ENCODE assay signal across 1 cellular context in the genomic region with DNA sequence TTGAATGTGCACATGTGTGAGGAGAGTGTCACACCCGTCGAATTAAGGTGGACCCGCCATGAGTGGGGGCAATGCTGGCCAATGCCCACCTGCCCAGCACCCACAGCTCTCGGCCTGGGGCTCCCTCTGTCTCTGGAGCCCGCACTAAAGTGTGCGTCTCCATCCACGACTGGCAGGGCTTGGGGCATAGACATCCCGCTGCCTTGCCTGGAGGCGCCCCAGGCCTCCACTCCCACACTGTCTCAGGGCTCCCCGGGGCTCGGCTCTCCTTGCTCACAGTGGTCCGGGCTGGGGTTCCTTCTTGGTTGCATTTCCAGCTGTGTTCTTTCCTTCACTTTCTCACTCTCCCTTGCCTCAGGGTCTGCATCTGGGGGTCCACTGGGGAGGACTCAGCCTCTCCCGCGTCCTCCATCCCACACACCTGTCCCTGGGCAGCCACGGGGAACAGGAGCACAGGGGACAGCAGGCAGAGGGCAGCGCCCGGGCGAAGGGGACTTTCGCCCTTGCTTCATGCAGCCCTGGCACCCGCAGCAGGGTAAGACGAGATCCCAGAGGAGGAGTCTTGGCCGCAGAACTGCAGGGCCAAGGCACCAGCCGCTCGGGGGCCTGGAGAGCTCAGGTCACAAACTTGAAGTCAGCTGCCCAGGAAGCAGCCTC.
A peak's percentile ranks its signal among the peaks of the same experiment; 100 is the strongest.
TF ChIP-seq lines count a peak whose summit lies in the region.

No MANE protein-coding gene starts in this region.

TF ChIP-seq in K562, 482 proteins besides CTCF, POLR2A, EP300 and RAD21 (continues in another document):
- TF ChIP-seq, protein P1, sequence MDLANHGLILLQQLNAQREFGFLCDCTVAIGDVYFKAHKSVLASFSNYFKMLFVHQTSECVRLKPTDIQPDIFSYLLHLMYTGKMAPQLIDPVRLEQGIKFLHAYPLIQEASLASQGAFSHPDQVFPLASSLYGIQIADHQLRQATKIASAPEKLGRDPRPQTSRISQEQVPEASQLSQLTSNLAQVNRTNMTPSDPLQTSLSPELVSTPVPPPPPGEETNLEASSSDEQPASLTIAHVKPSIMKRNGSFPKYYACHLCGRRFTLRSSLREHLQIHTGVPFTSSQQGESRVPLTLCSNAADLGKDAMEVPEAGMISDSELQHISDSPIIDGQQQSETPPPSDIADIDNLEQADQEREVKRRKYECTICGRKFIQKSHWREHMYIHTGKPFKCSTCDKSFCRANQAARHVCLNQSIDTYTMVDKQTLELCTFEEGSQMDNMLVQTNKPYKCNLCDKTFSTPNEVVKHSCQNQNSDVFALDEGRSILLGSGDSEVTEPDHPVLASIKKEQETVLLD (IDR thresholded peaks at IDR 0.05): peak; percentile 61; the same call in 1 of the 2 replicates
- no peak for TF ChIP-seq FOXK2 (conservative IDR thresholded peaks at IDR 0.05 in 1 of 2, IDR thresholded peaks at IDR 0.05 in 1 of 2; ENCODE audit: low read depth in 2 of 2)
- 0 out of 2 replicates have a peak, but pooled peaks have one; percentile 6 for TF ChIP-seq BCOR (IDR thresholded peaks at IDR 0.05)
- TF ChIP-seq, protein P2, sequence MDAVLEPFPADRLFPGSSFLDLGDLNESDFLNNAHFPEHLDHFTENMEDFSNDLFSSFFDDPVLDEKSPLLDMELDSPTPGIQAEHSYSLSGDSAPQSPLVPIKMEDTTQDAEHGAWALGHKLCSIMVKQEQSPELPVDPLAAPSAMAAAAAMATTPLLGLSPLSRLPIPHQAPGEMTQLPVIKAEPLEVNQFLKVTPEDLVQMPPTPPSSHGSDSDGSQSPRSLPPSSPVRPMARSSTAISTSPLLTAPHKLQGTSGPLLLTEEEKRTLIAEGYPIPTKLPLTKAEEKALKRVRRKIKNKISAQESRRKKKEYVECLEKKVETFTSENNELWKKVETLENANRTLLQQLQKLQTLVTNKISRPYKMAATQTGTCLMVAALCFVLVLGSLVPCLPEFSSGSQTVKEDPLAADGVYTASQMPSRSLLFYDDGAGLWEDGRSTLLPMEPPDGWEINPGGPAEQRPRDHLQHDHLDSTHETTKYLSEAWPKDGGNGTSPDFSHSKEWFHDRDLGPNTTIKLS (IDR thresholded peaks at IDR 0.05; ENCODE audit: borderline replicate concordance, low read depth): 0 out of 2 replicates have a peak, but pooled peaks have one; percentile 11
- no peak for TF ChIP-seq ZNF12 (CRISPR knock-in tag; IDR thresholded peaks at IDR 0.05)
- TF ChIP-seq ZC3H4 (CRISPR knock-in tag; IDR thresholded peaks at IDR 0.05; ENCODE audit: borderline replicate concordance): peak; percentile 27
- TF ChIP-seq, protein P3, sequence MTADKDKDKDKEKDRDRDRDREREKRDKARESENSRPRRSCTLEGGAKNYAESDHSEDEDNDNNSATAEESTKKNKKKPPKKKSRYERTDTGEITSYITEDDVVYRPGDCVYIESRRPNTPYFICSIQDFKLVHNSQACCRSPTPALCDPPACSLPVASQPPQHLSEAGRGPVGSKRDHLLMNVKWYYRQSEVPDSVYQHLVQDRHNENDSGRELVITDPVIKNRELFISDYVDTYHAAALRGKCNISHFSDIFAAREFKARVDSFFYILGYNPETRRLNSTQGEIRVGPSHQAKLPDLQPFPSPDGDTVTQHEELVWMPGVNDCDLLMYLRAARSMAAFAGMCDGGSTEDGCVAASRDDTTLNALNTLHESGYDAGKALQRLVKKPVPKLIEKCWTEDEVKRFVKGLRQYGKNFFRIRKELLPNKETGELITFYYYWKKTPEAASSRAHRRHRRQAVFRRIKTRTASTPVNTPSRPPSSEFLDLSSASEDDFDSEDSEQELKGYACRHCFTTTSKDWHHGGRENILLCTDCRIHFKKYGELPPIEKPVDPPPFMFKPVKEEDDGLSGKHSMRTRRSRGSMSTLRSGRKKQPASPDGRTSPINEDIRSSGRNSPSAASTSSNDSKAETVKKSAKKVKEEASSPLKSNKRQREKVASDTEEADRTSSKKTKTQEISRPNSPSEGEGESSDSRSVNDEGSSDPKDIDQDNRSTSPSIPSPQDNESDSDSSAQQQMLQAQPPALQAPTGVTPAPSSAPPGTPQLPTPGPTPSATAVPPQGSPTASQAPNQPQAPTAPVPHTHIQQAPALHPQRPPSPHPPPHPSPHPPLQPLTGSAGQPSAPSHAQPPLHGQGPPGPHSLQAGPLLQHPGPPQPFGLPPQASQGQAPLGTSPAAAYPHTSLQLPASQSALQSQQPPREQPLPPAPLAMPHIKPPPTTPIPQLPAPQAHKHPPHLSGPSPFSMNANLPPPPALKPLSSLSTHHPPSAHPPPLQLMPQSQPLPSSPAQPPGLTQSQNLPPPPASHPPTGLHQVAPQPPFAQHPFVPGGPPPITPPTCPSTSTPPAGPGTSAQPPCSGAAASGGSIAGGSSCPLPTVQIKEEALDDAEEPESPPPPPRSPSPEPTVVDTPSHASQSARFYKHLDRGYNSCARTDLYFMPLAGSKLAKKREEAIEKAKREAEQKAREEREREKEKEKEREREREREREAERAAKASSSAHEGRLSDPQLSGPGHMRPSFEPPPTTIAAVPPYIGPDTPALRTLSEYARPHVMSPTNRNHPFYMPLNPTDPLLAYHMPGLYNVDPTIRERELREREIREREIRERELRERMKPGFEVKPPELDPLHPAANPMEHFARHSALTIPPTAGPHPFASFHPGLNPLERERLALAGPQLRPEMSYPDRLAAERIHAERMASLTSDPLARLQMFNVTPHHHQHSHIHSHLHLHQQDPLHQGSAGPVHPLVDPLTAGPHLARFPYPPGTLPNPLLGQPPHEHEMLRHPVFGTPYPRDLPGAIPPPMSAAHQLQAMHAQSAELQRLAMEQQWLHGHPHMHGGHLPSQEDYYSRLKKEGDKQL (CRISPR knock-in tag; IDR thresholded peaks at IDR 0.05; ENCODE audit: borderline replicate concordance): 0 out of 2 replicates have a peak, but pooled peaks have one; percentile 69
- no peak for TF ChIP-seq DIDO1 (tag; IDR thresholded peaks at IDR 0.05; ENCODE audit: low read depth)
- TF ChIP-seq MED1 (CRISPR knock-in tag; IDR thresholded peaks at IDR 0.05; ENCODE audit: borderline replicate concordance): no peak
- TF ChIP-seq ZNF184 (CRISPR knock-in tag; IDR thresholded peaks at IDR 0.05): no peak
- TF ChIP-seq CEBPG (CRISPR knock-in tag; IDR thresholded peaks at IDR 0.05): peak; percentile 36; the same call in 1 of the 2 replicates
- TF ChIP-seq CEBPG (tag; conservative IDR thresholded peaks at IDR 0.05 in 1 of 2, IDR thresholded peaks at IDR 0.05 in 1 of 2): no peak
- no peak for TF ChIP-seq GTF2E2 (tag; IDR thresholded peaks at IDR 0.05)
- no peak for TF ChIP-seq DPF2 (IDR thresholded peaks at IDR 0.05)
- TF ChIP-seq GTF2F1 (IDR thresholded peaks at IDR 0.05; ENCODE audit: low read depth, low read length): no peak
- TF ChIP-seq NR3C1 (CRISPR knock-in tag; IDR thresholded peaks at IDR 0.05): no peak
- TF ChIP-seq POLR2G (IDR thresholded peaks at IDR 0.05; ENCODE audit: low read depth, low read length): peak; percentile 87
- peak; percentile 95 for TF ChIP-seq RBFOX2 (IDR thresholded peaks at IDR 0.05; ENCODE audit: low read depth, low read length)
- TF ChIP-seq HNRNPL (IDR thresholded peaks at IDR 0.05; ENCODE audit: low read depth, low read length): no peak
- TF ChIP-seq ZNF24 (IDR thresholded peaks at IDR 0.05): no peak
- TF ChIP-seq, protein P4, sequence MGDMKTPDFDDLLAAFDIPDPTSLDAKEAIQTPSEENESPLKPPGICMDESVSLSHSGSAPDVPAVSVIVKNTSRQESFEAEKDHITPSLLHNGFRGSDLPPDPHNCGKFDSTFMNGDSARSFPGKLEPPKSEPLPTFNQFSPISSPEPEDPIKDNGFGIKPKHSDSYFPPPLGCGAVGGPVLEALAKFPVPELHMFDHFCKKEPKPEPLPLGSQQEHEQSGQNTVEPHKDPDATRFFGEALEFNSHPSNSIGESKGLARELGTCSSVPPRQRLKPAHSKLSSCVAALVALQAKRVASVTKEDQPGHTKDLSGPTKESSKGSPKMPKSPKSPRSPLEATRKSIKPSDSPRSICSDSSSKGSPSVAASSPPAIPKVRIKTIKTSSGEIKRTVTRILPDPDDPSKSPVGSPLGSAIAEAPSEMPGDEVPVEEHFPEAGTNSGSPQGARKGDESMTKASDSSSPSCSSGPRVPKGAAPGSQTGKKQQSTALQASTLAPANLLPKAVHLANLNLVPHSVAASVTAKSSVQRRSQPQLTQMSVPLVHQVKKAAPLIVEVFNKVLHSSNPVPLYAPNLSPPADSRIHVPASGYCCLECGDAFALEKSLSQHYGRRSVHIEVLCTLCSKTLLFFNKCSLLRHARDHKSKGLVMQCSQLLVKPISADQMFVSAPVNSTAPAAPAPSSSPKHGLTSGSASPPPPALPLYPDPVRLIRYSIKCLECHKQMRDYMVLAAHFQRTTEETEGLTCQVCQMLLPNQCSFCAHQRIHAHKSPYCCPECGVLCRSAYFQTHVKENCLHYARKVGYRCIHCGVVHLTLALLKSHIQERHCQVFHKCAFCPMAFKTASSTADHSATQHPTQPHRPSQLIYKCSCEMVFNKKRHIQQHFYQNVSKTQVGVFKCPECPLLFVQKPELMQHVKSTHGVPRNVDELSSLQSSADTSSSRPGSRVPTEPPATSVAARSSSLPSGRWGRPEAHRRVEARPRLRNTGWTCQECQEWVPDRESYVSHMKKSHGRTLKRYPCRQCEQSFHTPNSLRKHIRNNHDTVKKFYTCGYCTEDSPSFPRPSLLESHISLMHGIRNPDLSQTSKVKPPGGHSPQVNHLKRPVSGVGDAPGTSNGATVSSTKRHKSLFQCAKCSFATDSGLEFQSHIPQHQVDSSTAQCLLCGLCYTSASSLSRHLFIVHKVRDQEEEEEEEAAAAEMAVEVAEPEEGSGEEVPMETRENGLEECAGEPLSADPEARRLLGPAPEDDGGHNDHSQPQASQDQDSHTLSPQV (IDR thresholded peaks at IDR 0.05): peak; percentile 66; the same call in 1 of the 2 replicates
- no peak for TF ChIP-seq ZNF589 (CRISPR knock-in tag; IDR thresholded peaks at IDR 0.05; ENCODE audit: low read depth)
- TF ChIP-seq ILF3 (IDR thresholded peaks at IDR 0.05; ENCODE audit: borderline replicate concordance): no peak
- no peak for TF ChIP-seq FOXM1 (IDR thresholded peaks at IDR 0.05; ENCODE audit: low read depth)
- no peak for TF ChIP-seq FOXM1 (CRISPR knock-in tag; IDR thresholded peaks at IDR 0.05; ENCODE audit: low read depth)
- TF ChIP-seq, protein P5, sequence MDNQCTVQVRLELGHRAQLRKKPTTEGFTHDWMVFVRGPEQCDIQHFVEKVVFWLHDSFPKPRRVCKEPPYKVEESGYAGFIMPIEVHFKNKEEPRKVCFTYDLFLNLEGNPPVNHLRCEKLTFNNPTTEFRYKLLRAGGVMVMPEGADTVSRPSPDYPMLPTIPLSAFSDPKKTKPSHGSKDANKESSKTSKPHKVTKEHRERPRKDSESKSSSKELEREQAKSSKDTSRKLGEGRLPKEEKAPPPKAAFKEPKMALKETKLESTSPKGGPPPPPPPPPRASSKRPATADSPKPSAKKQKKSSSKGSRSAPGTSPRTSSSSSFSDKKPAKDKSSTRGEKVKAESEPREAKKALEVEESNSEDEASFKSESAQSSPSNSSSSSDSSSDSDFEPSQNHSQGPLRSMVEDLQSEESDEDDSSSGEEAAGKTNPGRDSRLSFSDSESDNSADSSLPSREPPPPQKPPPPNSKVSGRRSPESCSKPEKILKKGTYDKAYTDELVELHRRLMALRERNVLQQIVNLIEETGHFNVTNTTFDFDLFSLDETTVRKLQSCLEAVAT (IDR thresholded peaks at IDR 0.05): 0 out of 4 replicates have a peak, but pooled peaks of 1 of the 2 experiments have one; percentile 43
- TF ChIP-seq MYNN (IDR thresholded peaks at IDR 0.05): 0 out of 2 replicates have a peak, but pooled peaks have one; percentile 12
- TF ChIP-seq MYNN (CRISPR knock-in tag; IDR thresholded peaks at IDR 0.05): no peak
- no peak for TF ChIP-seq STAT5A (IDR thresholded peaks at IDR 0.05; ENCODE audit: borderline replicate concordance, low read length)
- no peak for TF ChIP-seq RAD51 (IDR thresholded peaks at IDR 0.05; ENCODE audit: borderline replicate concordance, low read depth)
- TF ChIP-seq, protein P6, sequence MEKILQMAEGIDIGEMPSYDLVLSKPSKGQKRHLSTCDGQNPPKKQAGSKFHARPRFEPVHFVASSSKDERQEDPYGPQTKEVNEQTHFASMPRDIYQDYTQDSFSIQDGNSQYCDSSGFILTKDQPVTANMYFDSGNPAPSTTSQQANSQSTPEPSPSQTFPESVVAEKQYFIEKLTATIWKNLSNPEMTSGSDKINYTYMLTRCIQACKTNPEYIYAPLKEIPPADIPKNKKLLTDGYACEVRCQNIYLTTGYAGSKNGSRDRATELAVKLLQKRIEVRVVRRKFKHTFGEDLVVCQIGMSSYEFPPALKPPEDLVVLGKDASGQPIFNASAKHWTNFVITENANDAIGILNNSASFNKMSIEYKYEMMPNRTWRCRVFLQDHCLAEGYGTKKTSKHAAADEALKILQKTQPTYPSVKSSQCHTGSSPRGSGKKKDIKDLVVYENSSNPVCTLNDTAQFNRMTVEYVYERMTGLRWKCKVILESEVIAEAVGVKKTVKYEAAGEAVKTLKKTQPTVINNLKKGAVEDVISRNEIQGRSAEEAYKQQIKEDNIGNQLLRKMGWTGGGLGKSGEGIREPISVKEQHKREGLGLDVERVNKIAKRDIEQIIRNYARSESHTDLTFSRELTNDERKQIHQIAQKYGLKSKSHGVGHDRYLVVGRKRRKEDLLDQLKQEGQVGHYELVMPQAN (IDR thresholded peaks at IDR 0.05; ENCODE audit: borderline replicate concordance): 0 out of 2 replicates have a peak, but pooled peaks have one; percentile 18
- TF ChIP-seq DNMT1 (IDR thresholded peaks at IDR 0.05): 0 out of 2 replicates have a peak, but pooled peaks have one; percentile 62
- TF ChIP-seq ZNF175 (CRISPR knock-in tag; IDR thresholded peaks at IDR 0.05; ENCODE audit: low read depth): 0 out of 2 replicates have a peak, but pooled peaks have one; percentile 24
- TF ChIP-seq, protein P7, sequence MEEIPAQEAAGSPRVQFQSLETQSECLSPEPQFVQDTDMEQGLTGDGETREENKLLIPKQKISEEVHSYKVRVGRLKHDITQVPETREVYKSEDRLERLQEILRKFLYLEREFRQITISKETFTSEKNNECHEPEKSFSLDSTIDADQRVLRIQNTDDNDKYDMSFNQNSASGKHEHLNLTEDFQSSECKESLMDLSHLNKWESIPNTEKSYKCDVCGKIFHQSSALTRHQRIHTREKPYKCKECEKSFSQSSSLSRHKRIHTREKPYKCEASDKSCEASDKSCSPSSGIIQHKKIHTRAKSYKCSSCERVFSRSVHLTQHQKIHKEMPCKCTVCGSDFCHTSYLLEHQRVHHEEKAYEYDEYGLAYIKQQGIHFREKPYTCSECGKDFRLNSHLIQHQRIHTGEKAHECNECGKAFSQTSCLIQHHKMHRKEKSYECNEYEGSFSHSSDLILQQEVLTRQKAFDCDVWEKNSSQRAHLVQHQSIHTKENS (CRISPR knock-in tag; IDR thresholded peaks at IDR 0.05): no peak
- TF ChIP-seq, protein P8, sequence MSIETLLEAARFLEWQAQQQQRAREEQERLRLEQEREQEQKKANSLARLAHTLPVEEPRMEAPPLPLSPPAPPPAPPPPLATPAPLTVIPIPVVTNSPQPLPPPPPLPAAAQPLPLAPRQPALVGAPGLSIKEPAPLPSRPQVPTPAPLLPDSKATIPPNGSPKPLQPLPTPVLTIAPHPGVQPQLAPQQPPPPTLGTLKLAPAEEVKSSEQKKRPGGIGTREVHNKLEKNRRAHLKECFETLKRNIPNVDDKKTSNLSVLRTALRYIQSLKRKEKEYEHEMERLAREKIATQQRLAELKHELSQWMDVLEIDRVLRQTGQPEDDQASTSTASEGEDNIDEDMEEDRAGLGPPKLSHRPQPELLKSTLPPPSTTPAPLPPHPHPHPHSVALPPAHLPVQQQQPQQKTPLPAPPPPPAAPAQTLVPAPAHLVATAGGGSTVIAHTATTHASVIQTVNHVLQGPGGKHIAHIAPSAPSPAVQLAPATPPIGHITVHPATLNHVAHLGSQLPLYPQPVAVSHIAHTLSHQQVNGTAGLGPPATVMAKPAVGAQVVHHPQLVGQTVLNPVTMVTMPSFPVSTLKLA (conservative IDR thresholded peaks at IDR 0.05): no peak
- TF ChIP-seq SMARCA5 (IDR thresholded peaks at IDR 0.05): 0 out of 2 replicates have a peak, but pooled peaks have one; percentile 22
- TF ChIP-seq ZNF316 (IDR thresholded peaks at IDR 0.05): no peak
